In genomic region chr10:96374985-96375830, GRCh38 we compare ENCODE assay signal across 1 cellular context.
TF ChIP-seq lines count a peak whose summit lies in the region.

No MANE protein-coding gene starts in this region.

TF ChIP-seq in HEK293, 187 proteins besides CTCF, POLR2A, EP300 and RAD21 (continued from another document):
- peak; percentile 81 for TF ChIP-seq PRDM10 (tag by site-specific recombination; IDR thresholded peaks at IDR 0.05)
- TF ChIP-seq ZNF394 (tag by site-specific recombination; IDR thresholded peaks at IDR 0.05; ENCODE audit: borderline replicate concordance): peak; percentile 43; the same call in 1 of the 2 replicates
- no peak for TF ChIP-seq ZBTB49 (tag by site-specific recombination; IDR thresholded peaks at IDR 0.05; ENCODE audit: low read depth)
- peak; percentile 60; the same call in 1 of the 2 replicates for TF ChIP-seq ZNF692 (tag by site-specific recombination; IDR thresholded peaks at IDR 0.05)
- TF ChIP-seq SP3 (tag by site-specific recombination; IDR thresholded peaks at IDR 0.05): 0 out of 2 replicates have a peak, but pooled peaks have one; percentile 20
- no peak for TF ChIP-seq REST (tag by site-specific recombination; IDR thresholded peaks at IDR 0.05)
- no peak for TF ChIP-seq ZNF10 (tag by site-specific recombination; IDR thresholded peaks at IDR 0.05)
- TF ChIP-seq IKZF3 (tag by site-specific recombination; IDR thresholded peaks at IDR 0.05): peak; percentile 79
- no peak for TF ChIP-seq KLF16 (tag by site-specific recombination; IDR thresholded peaks at IDR 0.05)
- TF ChIP-seq ZBTB6 (tag by site-specific recombination; IDR thresholded peaks at IDR 0.05): peak; percentile 88
- 0 out of 2 replicates have a peak, but pooled peaks have one; percentile 61 for TF ChIP-seq ZNF561 (tag by site-specific recombination; IDR thresholded peaks at IDR 0.05; ENCODE audit: borderline replicate concordance)
- no peak for TF ChIP-seq ZNF610 (tag by site-specific recombination; IDR thresholded peaks at IDR 0.05; ENCODE audit: borderline replicate concordance)
- peak; percentile 15; the same call in 1 of the 2 replicates for TF ChIP-seq ZFHX2 (tag by site-specific recombination; conservative IDR thresholded peaks at IDR 0.05)
- TF ChIP-seq ZNF423 (tag by site-specific recombination; IDR thresholded peaks at IDR 0.05): peak; percentile 37
- TF ChIP-seq ZNF639 (tag by site-specific recombination; IDR thresholded peaks at IDR 0.05): 0 out of 2 replicates have a peak, but pooled peaks have one; percentile 28
- peak; percentile 100 for TF ChIP-seq ZNF654 (tag by site-specific recombination; IDR thresholded peaks at IDR 0.05; ENCODE audit: low read depth)
- TF ChIP-seq ZNF2 (tag by site-specific recombination; IDR thresholded peaks at IDR 0.05): 0 out of 2 replicates have a peak, but pooled peaks have one; percentile 36
